In genomic region chr12:56801661-56802622, GRCh38 we compare ENCODE assay signal across 30 cellular contexts. TPM values are rescaled to one million over a fixed set of nuclear protein-coding genes. Genes with fewer than 3 reads are reported as not detected.
"Had no signal": no experiment of that assay in that cellular context is flagged by ENCODE, and none has a peak within 500 bp of the region (broad histone marks: within the 10 kb centered on the region; RNA-seq: fewer than 3 reads in every experiment).

No MANE protein-coding gene starts in this region.

- H3K27ac ChIP-seq: adrenal gland, cardiac muscle cell, colonic mucosa, epithelial cell of prostate, esophagus squamous epithelium, gastrocnemius medialis, neural progenitor cell, thyroid gland, upper lobe of left lung, vagina, VCaP had no signal

- H3K4me1 Mint-ChIP-seq: activated naive CD8-positive, alpha-beta T cell treated with anti-CD3 and anti-CD28 coated beads for 36 hours; memory B cell; neural progenitor cell; T-cell had no signal

- H3K36me3 Mint-ChIP-seq: activated naive CD8-positive, alpha-beta T cell treated with anti-CD3 and anti-CD28 coated beads for 36 hours; naive thymus-derived CD8-positive, alpha-beta T cell; neural progenitor cell; T-cell had no signal

- H3K27me3 Mint-ChIP-seq: activated naive CD8-positive, alpha-beta T cell treated with anti-CD3 and anti-CD28 coated beads for 36 hours; memory B cell; naive thymus-derived CD8-positive, alpha-beta T cell; T-cell had no signal

- H3K4me3 ChIP-seq: adrenal gland, body of pancreas, cardiac muscle cell, colonic mucosa, esophagus squamous epithelium, gastrocnemius medialis, neural progenitor cell, thyroid gland, upper lobe of left lung, vagina had no signal

- ATAC-seq: body of pancreas; gastrocnemius medialis; naive thymus-derived CD8-positive, alpha-beta T cell; right cardiac atrium; stimulated activated naive CD8-positive, alpha-beta T cell treated with anti-CD3 and anti-CD28 coated beads, Interleukin-15, Interleukin-2, amounts not matched to agents 100 U/mL and 50 U/mL, for 24 hours; T-cell had no signal

- H3K36me3 ChIP-seq: adrenal gland, cardiac muscle cell, colonic mucosa, esophagus squamous epithelium, gastrocnemius medialis, neural progenitor cell, thyroid gland, upper lobe of left lung, vagina had no signal

- H3K4me3 Mint-ChIP-seq: activated naive CD8-positive, alpha-beta T cell treated with anti-CD3 and anti-CD28 coated beads for 36 hours; memory B cell; naive thymus-derived CD8-positive, alpha-beta T cell; neural progenitor cell; T-cell had no signal

- H3K4me1 ChIP-seq: colonic mucosa, gastrocnemius medialis, neural progenitor cell, thyroid gland, vagina had no signal

- H3K9me3 Mint-ChIP-seq: activated naive CD8-positive, alpha-beta T cell treated with anti-CD3 and anti-CD28 coated beads for 36 hours; memory B cell; T-cell had no signal

- H3K9me3 ChIP-seq: adrenal gland, body of pancreas, colonic mucosa, esophagus squamous epithelium, gastrocnemius medialis, thyroid gland, upper lobe of left lung, vagina had no signal

- H3K27me3 ChIP-seq: adrenal gland, body of pancreas, cardiac muscle cell, colonic mucosa, esophagus squamous epithelium, gastrocnemius medialis, neural progenitor cell, thyroid gland, upper lobe of left lung, vagina had no signal

- H3K27ac Mint-ChIP-seq: activated naive CD8-positive, alpha-beta T cell treated with anti-CD3 and anti-CD28 coated beads for 36 hours; memory B cell; naive thymus-derived CD8-positive, alpha-beta T cell; neural progenitor cell; T-cell had no signal

- DNase-seq: activated CD4-positive, alpha-beta T cell treated with anti-CD3 and anti-CD28 coated beads for 48 hours; activated CD4-positive, alpha-beta T cell treated with anti-CD3 and anti-CD28 coated beads, Interleukin-2, amount 50 U/mL, for 48 hours; activated CD8-positive, alpha-beta memory T cell treated with anti-CD3 and anti-CD28 coated beads for 24 hours; activated effector memory CD4-positive, alpha-beta T cell treated with Interleukin-2 at 50 U/mL for 16 hours; activated naive CD4-positive, alpha-beta T cell treated with Interleukin-2 at 50 U/mL for 16 hours; activated naive CD8-positive, alpha-beta T cell treated with anti-CD3 and anti-CD28 coated beads for 36 hours; adrenal gland; aorta; body of pancreas; cerebellar nuclear complex; colonic mucosa; effector CD8-positive, alpha-beta T cell; esophagus squamous epithelium; gastrocnemius medialis; glutamatergic neuron; islet precursor cell; naive thymus-derived CD8-positive, alpha-beta T cell; occipital lobe; right cardiac atrium; stimulated activated CD4-positive, alpha-beta T cell treated with anti-CD3 and anti-CD28 coated beads, Interleukin-4, amount 100 ng/mL, for 1 hour; stimulated activated naive CD8-positive, alpha-beta T cell treated with anti-CD3 and anti-CD28 coated beads, Interleukin-15, Interleukin-2, amounts not matched to agents 100 U/mL and 50 U/mL, for 24 hours; T-cell; thyroid gland; upper lobe of left lung had no signal

RNA-seq across cellular contexts. Expression of gene HSD17B6, which starts 38.8 kb away (rescaled TPM):
- polyA plus RNA-seq: cardiac muscle cell had no signal
